In the genomic region with DNA sequence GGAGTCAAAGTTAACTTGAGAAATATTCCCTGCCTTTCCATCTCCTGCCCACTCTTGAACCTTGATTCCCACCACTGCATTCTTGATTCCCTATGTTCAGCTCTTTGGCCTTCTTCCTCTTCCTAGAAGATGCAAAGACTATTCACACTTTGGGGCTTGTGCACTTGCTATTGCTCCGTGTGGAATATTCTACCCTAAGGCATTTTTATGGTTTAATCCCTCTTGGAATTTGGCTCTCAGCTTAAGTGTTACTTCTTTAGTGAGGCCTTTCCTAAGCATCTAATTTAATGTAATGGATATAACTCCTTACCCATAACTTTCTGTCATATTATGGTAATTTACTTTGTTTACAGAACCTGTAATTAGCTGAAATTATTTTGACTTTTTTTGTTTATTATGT, we compare ENCODE assay signal across 27 cellular contexts.
DNase-seq lines count a peak whose midpoint lies in the region; ATAC-seq and TF ChIP-seq lines count a peak whose summit lies in the region.
"Had no signal": no experiment of that assay in that cellular context is flagged by ENCODE, and none has a peak within 500 bp of the region (broad histone marks: within the 10 kb centered on the region; RNA-seq: fewer than 3 reads in every experiment).

No MANE protein-coding gene starts in this region.

- no peaks in the 10 kb centered on the region for H3K36me3 Mint-ChIP-seq in MCF 10A (ENCODE audit: insufficient read depth, unreplicated experiment)
- H3K36me3 Mint-ChIP-seq: activated naive CD8-positive, alpha-beta T cell treated with anti-CD3 and anti-CD28 coated beads, Interleukin-2, amount 10 ng/mL, durations not matched to agents 7 days and 5 days had no signal

- no peak overlapping the region for H3K27ac ChIP-seq in breast epithelium
- peak overlapping the region; percentile 90 for H3K27ac ChIP-seq in mesenchymal stem cell (ENCODE audit: low read length, poor library complexity, severe bottlenecking)
- no peak overlapping the region for H3K27ac ChIP-seq in right lobe of liver
- H3K27ac ChIP-seq: dorsolateral prefrontal cortex, neutrophil, tibial nerve had no signal

- no CpG with 5 or more reads among the region's 1 CpG for WGBS in mesenchymal stem cell
- WGBS in right lobe of liver (ENCODE audit: insufficient coverage, low coverage, low lambda C conversion rate, missing lambda C conversion rate), result 41% methylated on average over 1 of the region's 1 CpG

- no peak overlapping the region for H3K4ac ChIP-seq in mesenchymal stem cell (ENCODE audit: low read depth in 1 of 2, low read length in 2 of 2)

- peak overlapping the region; percentile 66 for H2BK5ac ChIP-seq in mesenchymal stem cell (ENCODE audit: low read depth, low read length, poor library complexity, severe bottlenecking)

- H3K9me3 Mint-ChIP-seq in MCF 10A (ENCODE audit: unreplicated experiment), result no peaks in the 10 kb centered on the region
- H3K9me3 Mint-ChIP-seq: activated B cell treated with CpG ODN at 0.5 μM for 24 hours; activated naive CD8-positive, alpha-beta T cell treated with anti-CD3 and anti-CD28 coated beads, Interleukin-2, amount 10 ng/mL, durations not matched to agents 7 days and 5 days had no signal

- H3K4me3 ChIP-seq in breast epithelium, result no peak overlapping the region
- no peak overlapping the region for H3K4me3 ChIP-seq in mesenchymal stem cell (ENCODE audit: insufficient read depth in 1 of 2, low read depth in 1 of 2, low read length in 2 of 2)
- H3K4me3 ChIP-seq in right lobe of liver, result no peak overlapping the region
- H3K4me3 ChIP-seq: dorsolateral prefrontal cortex, lung, tibial nerve had no signal

- CTCF ChIA-PET in MCF 10A (lab: Yijun Ruan, JAX), result no interaction called here

- ATAC-seq in HG02642 (IDR thresholded peaks at IDR 0.05; ENCODE audit: poor library complexity, unreplicated experiment) (no peak), HG03342 (IDR thresholded peaks at IDR 0.05; ENCODE audit: unreplicated experiment) (no peak), right lobe of liver (no peak), HG02970 (IDR thresholded peaks at IDR 0.05; ENCODE audit: low FRiP score, unreplicated experiment) (no peak)

- H3K36me3 ChIP-seq in breast epithelium (no peaks in the 10 kb centered on the region), mesenchymal stem cell (ENCODE audit: control insufficient read depth in 1 of 2, insufficient read depth in 2 of 2, low read depth in 1 of 2, low read length in 2 of 2) (no peaks in the 10 kb centered on the region), right lobe of liver (no peaks in the 10 kb centered on the region)
- H3K36me3 ChIP-seq: BE2C, neutrophil, tibial nerve had no signal

- H4K91ac ChIP-seq in mesenchymal stem cell (ENCODE audit: low read length), result no peak overlapping the region

- H3K27me3 Mint-ChIP-seq in MCF 10A (ENCODE audit: insufficient read depth, unreplicated experiment), result no peaks in the 10 kb centered on the region
- H3K27me3 Mint-ChIP-seq: activated B cell treated with CpG ODN at 0.5 μM for 24 hours; activated naive CD8-positive, alpha-beta T cell treated with anti-CD3 and anti-CD28 coated beads, Interleukin-2, amount 10 ng/mL, durations not matched to agents 7 days and 5 days; stimulated activated naive CD8-positive, alpha-beta T cell treated with anti-CD3 and anti-CD28 coated beads, Interleukin-15, Interleukin-2, amounts not matched to agents 100 ng/mL and 50 ng/mL, for 24 hours had no signal

- POLR2A ChIA-PET in MCF 10A (lab: Yijun Ruan, JAX), result no interaction called here

- no peak overlapping the region for H3K14ac ChIP-seq in mesenchymal stem cell (ENCODE audit: low read length in 2 of 2)

- TF ChIP-seq POLR2A in breast epithelium (IDR thresholded peaks at IDR 0.05) (no peak), right lobe of liver (IDR thresholded peaks at IDR 0.05) (no peak)

- intact Hi-C loops in MCF 10A (cut with micrococcal nuclease) (loop anchor here (10.0 kb wide), 1 partner anchor 145 kb away; no protein-coding TSS in a partner anchor), breast epithelium (cut with DNase I; ENCODE audit: low total_unique reads) (no loop called here), right lobe of liver (cut with DNase I) (no loop called here)

- H3K4me1 ChIP-seq in breast epithelium, result no peaks in the 10 kb centered on the region
- no peaks in the 10 kb centered on the region for H3K4me1 ChIP-seq in mesenchymal stem cell (ENCODE audit: control insufficient read depth, insufficient read depth, low read depth, low read length)
- no peaks in the 10 kb centered on the region for H3K4me1 ChIP-seq in right lobe of liver
- H3K4me1 ChIP-seq: BE2C, tibial nerve had no signal

- DNase-seq in MCF 10A (ENCODE audit: unreplicated experiment), result no peak
- DNase-seq in breast epithelium (ENCODE audit: low spot score in 2 of 2), result no peak
- DNase-seq in astrocyte of the hippocampus (ENCODE audit: low read depth, low spot score), result peak; percentile 61
- DNase-seq in mesenchymal stem cell, result no peak
- DNase-seq in right lobe of liver, result no peak
- DNase-seq: 8988T; activated B cell treated with CpG ODN at 0.5 μM for 24 hours; activated CD4-positive, alpha-beta T cell treated with anti-CD3 and anti-CD28 coated beads, Interleukin-2, amount 50 U/mL, for 4 hours; activated CD8-positive, alpha-beta memory T cell treated with anti-CD3 and anti-CD28 coated beads, Interleukin-2, amount 50 U/mL, for 4 hours; activated naive CD8-positive, alpha-beta T cell treated with anti-CD3 and anti-CD28 coated beads, Interleukin-2, amount 10 ng/mL, durations not matched to agents 7 days and 5 days; BE2C; dorsolateral prefrontal cortex; foreskin melanocyte; hypothalamus; MM.1S; NCI-H1436 treated with DMSO at 0.1 percent for 48 hours; NCI-H526; RPMI8226; stimulated activated CD4-positive, alpha-beta T cell treated with anti-CD3 and anti-CD28 coated beads, Interleukin-12 subunit alpha, Interleukin-12 subunit beta, amount 100 ng/mL, for 4 hours; T1000 had no signal

- H3K27me3 ChIP-seq in breast epithelium (no peaks in the 10 kb centered on the region), mesenchymal stem cell (ENCODE audit: control insufficient read depth in 1 of 2, insufficient read depth in 1 of 2, low read length in 2 of 2) (no peaks in the 10 kb centered on the region), right lobe of liver (no peaks in the 10 kb centered on the region)
- H3K27me3 ChIP-seq: BE2C, dorsolateral prefrontal cortex, neutrophil, tibial nerve had no signal

- no peak overlapping the region for H2BK12ac ChIP-seq in mesenchymal stem cell (ENCODE audit: low read length in 2 of 2)

- H3K27ac Mint-ChIP-seq in MCF 10A (ENCODE audit: low read depth, unreplicated experiment), result peak overlapping the region; percentile 69
- H3K27ac Mint-ChIP-seq: activated B cell treated with CpG ODN at 0.5 μM for 24 hours; activated naive CD8-positive, alpha-beta T cell treated with anti-CD3 and anti-CD28 coated beads, Interleukin-2, amount 10 ng/mL, durations not matched to agents 7 days and 5 days; stimulated activated naive CD8-positive, alpha-beta T cell treated with anti-CD3 and anti-CD28 coated beads, Interleukin-15, Interleukin-2, amounts not matched to agents 100 ng/mL and 50 ng/mL, for 24 hours had no signal

- H2BK120ac ChIP-seq in mesenchymal stem cell (ENCODE audit: low read depth, low read length), result no peak overlapping the region

- TF ChIP-seq CTCF in MCF 10A (IDR thresholded peaks at IDR 0.05; ENCODE audit: unreplicated experiment), result no peak
- TF ChIP-seq CTCF in breast epithelium (IDR thresholded peaks at IDR 0.05), result no peak
- TF ChIP-seq CTCF in right lobe of liver (IDR thresholded peaks at IDR 0.05), result no peak

- H2AFZ ChIP-seq in mesenchymal stem cell (ENCODE audit: low read depth, low read length), result no peak overlapping the region

- H3K9ac ChIP-seq in mesenchymal stem cell (ENCODE audit: low read length), result peak overlapping the region; percentile 14

- no peaks in the 10 kb centered on the region for H3K9me3 ChIP-seq in breast epithelium
- no peaks in the 10 kb centered on the region for H3K9me3 ChIP-seq in mesenchymal stem cell (ENCODE audit: control insufficient read depth, low read length)
- no peaks in the 10 kb centered on the region for H3K9me3 ChIP-seq in right lobe of liver
- H3K9me3 ChIP-seq: BE2C, neutrophil, tibial nerve had no signal

- H3K4me1 Mint-ChIP-seq in MCF 10A (ENCODE audit: insufficient read depth, unreplicated experiment), result peaks cover 36% of the 10 kb centered on the region
- H3K4me1 Mint-ChIP-seq: activated B cell treated with CpG ODN at 0.5 μM for 24 hours; activated naive CD8-positive, alpha-beta T cell treated with anti-CD3 and anti-CD28 coated beads, Interleukin-2, amount 10 ng/mL, durations not matched to agents 7 days and 5 days had no signal

- no peak overlapping the region for H3K4me2 ChIP-seq in mesenchymal stem cell (ENCODE audit: low read length, poor library complexity, severe bottlenecking)

- BruUV-seq in MCF 10A (replicated peaks; lab: Mats Ljungman, UMichigan), result no TSS peak

- H3K79me1 ChIP-seq in mesenchymal stem cell (replicated peaks; ENCODE audit: low read length, poor library complexity, severe bottlenecking), result no peaks in the 10 kb centered on the region

- H2BK15ac ChIP-seq in mesenchymal stem cell (ENCODE audit: low read depth, poor library complexity, severe bottlenecking), result no peak overlapping the region

- peak overlapping the region; percentile 88 for H2AK5ac ChIP-seq in mesenchymal stem cell (ENCODE audit: low read length, severe bottlenecking)

- no peak overlapping the region for H4K8ac ChIP-seq in mesenchymal stem cell (ENCODE audit: low read length)

- H3K4me3 Mint-ChIP-seq in MCF 10A (ENCODE audit: unreplicated experiment), result no peak overlapping the region
- H3K4me3 Mint-ChIP-seq: activated B cell treated with CpG ODN at 0.5 μM for 24 hours; activated naive CD8-positive, alpha-beta T cell treated with anti-CD3 and anti-CD28 coated beads, Interleukin-2, amount 10 ng/mL, durations not matched to agents 7 days and 5 days; stimulated activated naive CD8-positive, alpha-beta T cell treated with anti-CD3 and anti-CD28 coated beads, Interleukin-15, Interleukin-2, amounts not matched to agents 100 ng/mL and 50 ng/mL, for 24 hours had no signal

- peak overlapping the region in 1 of 2 experiments; percentile 38 for H3K18ac ChIP-seq in mesenchymal stem cell (ENCODE audit: low read depth in 1 of 2, low read length in 2 of 2)

- no peak overlapping the region for H3K23ac ChIP-seq in mesenchymal stem cell (ENCODE audit: low read length in 2 of 2)
